ENCODE assay signal across 1 cellular context in genomic region chr9:5556101-5556500, GRCh38.
TF ChIP-seq lines count a peak whose summit lies in the region.

No MANE protein-coding gene starts in this region.

TF ChIP-seq in IMR-90, 13 proteins besides CTCF, POLR2A, EP300 and RAD21:
- no peak for TF ChIP-seq RFX5 (IDR thresholded peaks at IDR 0.05; ENCODE audit: low read depth, low read length)
- TF ChIP-seq NFE2L2 (IDR thresholded peaks at IDR 0.05; ENCODE audit: low read depth, low read length): no peak
- TF ChIP-seq MXI1 (IDR thresholded peaks at IDR 0.05; ENCODE audit: borderline replicate concordance, low read depth, low read length): no peak
- no peak for TF ChIP-seq SMC3 (IDR thresholded peaks at IDR 0.05; ENCODE audit: low read depth, low read length)
- no peak for TF ChIP-seq RCOR1 (IDR thresholded peaks at IDR 0.05; ENCODE audit: insufficient replicate concordance, low read length)
- peak; percentile 94 for TF ChIP-seq MAFK (IDR thresholded peaks at IDR 0.05; ENCODE audit: low read depth, low read length)
- no peak for TF ChIP-seq CHD1 (IDR thresholded peaks at IDR 0.05; ENCODE audit: low read depth, low read length)
TF ChIP-seq in IMR-90: peak in this region for 1.
